ENCODE assay signal across 7 cellular contexts in the genomic region with DNA sequence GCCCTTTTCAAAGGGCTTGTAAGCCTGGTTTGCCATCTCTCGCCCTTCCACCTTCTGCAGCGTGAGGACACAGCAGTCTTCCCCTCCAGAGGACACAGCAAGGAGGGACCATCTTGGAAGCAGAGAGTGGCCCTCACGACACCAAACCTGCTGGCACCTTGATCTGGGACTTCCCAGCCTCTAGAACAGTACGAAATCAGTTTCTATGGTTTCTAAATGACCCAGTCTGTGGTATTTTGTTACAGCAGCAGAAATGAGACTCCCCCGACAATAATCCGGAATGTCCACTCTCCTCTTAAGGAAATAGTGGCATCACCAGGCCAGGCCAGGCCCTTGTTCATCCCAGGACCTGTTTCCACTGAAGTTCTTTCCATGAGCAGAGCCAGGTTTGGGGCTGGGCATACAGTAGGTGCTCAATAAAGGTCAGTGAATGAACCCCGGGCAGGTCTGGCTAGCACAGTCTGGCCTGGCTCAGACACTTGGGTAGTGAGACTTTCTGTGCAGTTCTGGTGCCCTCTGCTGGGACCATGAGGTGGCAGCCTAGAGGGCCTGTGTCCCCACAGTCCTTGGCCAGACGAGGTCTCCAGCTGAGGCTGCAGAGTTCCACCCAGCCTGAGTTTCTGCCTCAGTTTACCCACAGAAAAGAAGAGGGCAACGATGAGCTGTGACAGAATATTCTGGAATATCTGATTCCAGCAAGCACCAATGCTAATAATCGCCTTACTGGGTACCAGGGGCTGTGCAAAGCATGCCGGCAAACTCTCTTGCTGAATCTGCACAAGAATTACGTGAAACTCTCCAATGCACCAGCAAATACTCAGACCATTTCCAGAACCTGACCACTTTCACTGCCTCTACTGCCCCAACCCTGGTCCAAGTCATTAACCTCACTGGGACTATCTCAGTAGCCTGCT. TPM values are rescaled to one million over a fixed set of nuclear protein-coding genes. Genes with fewer than 3 reads are reported as not detected.
DNase-seq lines count a peak whose midpoint lies in the region; ATAC-seq, FAIRE-seq and TF ChIP-seq lines count a peak whose summit lies in the region.

No MANE protein-coding gene starts in this region.

- DNase-seq in GM12892 (ENCODE audit: insufficient read length) = peak; percentile 76
- peak; percentile 6 for DNase-seq in NCI-H446 treated with DMSO at 0.1 percent for 48 hours (lab: John Stamatoyannopoulos, UW)
- DNase-seq in activated CD4-positive, alpha-beta T cell treated with anti-CD3 and anti-CD28 coated beads, Interleukin-2, amount 50 U/mL, for 4 hours = peak; percentile 67 to 71
- peak; percentile 84 for DNase-seq in ecto neural progenitor cell (ENCODE audit: low spot score)
- peak; percentile 77 for DNase-seq in mesenchymal stem cell
- peak; percentile 42 to 54 for DNase-seq in stimulated activated CD8-positive, alpha-beta memory T cell treated with anti-CD3 and anti-CD28 coated beads, Interleukin-2, amount 100 ng/mL, for 1 hour (ENCODE audit: low read depth in 2 of 2)

- H3K9me3 ChIP-seq in mesenchymal stem cell (ENCODE audit: control insufficient read depth, low read length) = no peaks in the 10 kb centered on the region

- H3K14ac ChIP-seq in mesenchymal stem cell (ENCODE audit: low read length in 2 of 2) = no peak overlapping the region

- no peak overlapping the region for H2AFZ ChIP-seq in mesenchymal stem cell (ENCODE audit: low read depth, low read length)

- peaks cover 18% of the 10 kb centered on the region for H3K79me1 ChIP-seq in mesenchymal stem cell (replicated peaks; ENCODE audit: low read length, poor library complexity, severe bottlenecking)

- peak overlapping the region in 1 of 2 experiments; percentile 6 for H2BK12ac ChIP-seq in mesenchymal stem cell (ENCODE audit: low read length in 2 of 2)

- TF ChIP-seq POLR2A in GM12892 (IDR thresholded peaks at IDR 0.05; ENCODE audit: low read depth, low read length) = no peak

- no peak overlapping the region for H2BK5ac ChIP-seq in mesenchymal stem cell (ENCODE audit: low read depth, low read length, poor library complexity, severe bottlenecking)

- no peak overlapping the region for H2AK5ac ChIP-seq in mesenchymal stem cell (ENCODE audit: low read length, severe bottlenecking)

- no peak overlapping the region for H3K27ac ChIP-seq in mesenchymal stem cell (ENCODE audit: low read length, poor library complexity, severe bottlenecking)

- peaks cover 2 to 20% of the 10 kb centered on the region in 2 experiments for H3K36me3 ChIP-seq in mesenchymal stem cell (ENCODE audit: control insufficient read depth in 1 of 2, insufficient read depth in 2 of 2, low read depth in 1 of 2, low read length in 2 of 2)

- H3K4ac ChIP-seq in mesenchymal stem cell (ENCODE audit: low read depth in 1 of 2, low read length in 2 of 2) = no peak overlapping the region

- peak overlapping the region; percentile 41 for H3K9ac ChIP-seq in mesenchymal stem cell (ENCODE audit: low read length)

- no peaks in the 10 kb centered on the region for H3K27me3 ChIP-seq in mesenchymal stem cell (ENCODE audit: control insufficient read depth in 1 of 2, insufficient read depth in 1 of 2, low read length in 2 of 2)

- H2BK15ac ChIP-seq in mesenchymal stem cell (ENCODE audit: low read depth, poor library complexity, severe bottlenecking) = no peak overlapping the region

- H3K23ac ChIP-seq in mesenchymal stem cell (ENCODE audit: low read length in 2 of 2) = no peak overlapping the region

- peak; percentile 71 for ATAC-seq in HG03045 (IDR thresholded peaks at IDR 0.05; ENCODE audit: unreplicated experiment)

- no peak overlapping the region for H4K8ac ChIP-seq in mesenchymal stem cell (ENCODE audit: low read length)

- FAIRE-seq in GM12892 (lab: Jason Lieb, UNC) = peak; percentile 95

- no peak overlapping the region for H3K4me2 ChIP-seq in mesenchymal stem cell (ENCODE audit: low read length, poor library complexity, severe bottlenecking)

- WGBS in mesenchymal stem cell = 73% methylated on average over 12 of the region's 12 CpGs

- H3K4me3 ChIP-seq in mesenchymal stem cell (ENCODE audit: insufficient read depth in 1 of 2, low read depth in 1 of 2, low read length in 2 of 2) = no peak overlapping the region

- H4K91ac ChIP-seq in mesenchymal stem cell (ENCODE audit: low read length) = no peak overlapping the region

- H3K4me1 ChIP-seq in mesenchymal stem cell (ENCODE audit: control insufficient read depth, insufficient read depth, low read depth, low read length) = peaks cover 19% of the 10 kb centered on the region

- no peak overlapping the region for H2BK120ac ChIP-seq in mesenchymal stem cell (ENCODE audit: low read depth, low read length)

- H3K18ac ChIP-seq in mesenchymal stem cell (ENCODE audit: low read depth in 1 of 2, low read length in 2 of 2) = no peak overlapping the region

RNA-seq across cellular contexts. Expression of a gene that starts 14.0 kb away (rescaled TPM):
- polyA plus RNA-seq in GM12892 (2012; ENCODE audit: missing spikeins) = 0.40 TPM
- polyA plus RNA-seq in mesenchymal stem cell (2013, experiment 1 of 2) = 4.3 TPM
- polyA plus RNA-seq in mesenchymal stem cell (2013, experiment 2 of 2) = 4.2 TPM

RNA-seq across cellular contexts. Expression of a gene that starts 22.8 kb away (rescaled TPM):
- polyA plus RNA-seq in GM12892 (2012; ENCODE audit: missing spikeins) = 8.8 TPM
- 5.8 TPM for polyA plus RNA-seq in mesenchymal stem cell (2013, experiment 1 of 2)
- 6.2 TPM for polyA plus RNA-seq in mesenchymal stem cell (2013, experiment 2 of 2)

RNA-seq across cellular contexts. Expression of a gene that starts 28.2 kb away (rescaled TPM):
- 157 TPM for polyA plus RNA-seq in GM12892 (2012; ENCODE audit: missing spikeins)
- polyA plus RNA-seq in mesenchymal stem cell (2013, experiment 1 of 2) = 142 TPM
- 146 TPM for polyA plus RNA-seq in mesenchymal stem cell (2013, experiment 2 of 2)

RNA-seq across cellular contexts. Expression of a gene that starts 56.3 kb away (rescaled TPM):
- 5.5 TPM for polyA plus RNA-seq in GM12892 (2012; ENCODE audit: missing spikeins)
- 23.0 TPM for polyA plus RNA-seq in mesenchymal stem cell (2013, experiment 1 of 2)
- polyA plus RNA-seq in mesenchymal stem cell (2013, experiment 2 of 2) = 23.9 TPM

Comparison
In these comparisons a context has a peak if more than half of its experiments do, and no peak if none do; other contexts are left out.
1. DNase-seq: peak in every context shown above with its lines; median percentile 84 in ecto neural progenitor cell; 77 in mesenchymal stem cell; 76 in GM12892; 69 in activated CD4-positive, alpha-beta T cell treated with anti-CD3 and anti-CD28 coated beads, Interleukin-2, amount 50 U/mL, for 4 hours; 48 in stimulated activated CD8-positive, alpha-beta memory T cell treated with anti-CD3 and anti-CD28 coated beads, Interleukin-2, amount 100 ng/mL, for 1 hour; 6 in NCI-H446 treated with DMSO at 0.1 percent for 48 hours.